8 cellular contexts compared by ENCODE assay signal in genomic region chr17:75753514-75754377, GRCh38. TPM values are rescaled to one million over a fixed set of nuclear protein-coding genes. Genes with fewer than 3 reads are reported as not detected.
DNase-seq lines count a peak whose midpoint lies in the region; ATAC-seq and TF ChIP-seq lines count a peak whose summit lies in the region.

No MANE protein-coding gene starts in this region.

- intact Hi-C loops in lower lobe of right lung (cut with DNase I): no loop called here

- H3K79me2 ChIP-seq in MM.1S (ENCODE audit: low read length): no peaks in the 10 kb centered on the region

- H3K9me3 ChIP-seq in MM.1S (replicated peaks; ENCODE audit: insufficient read depth, low read length) (no peaks in the 10 kb centered on the region), lower lobe of right lung (no peaks in the 10 kb centered on the region)

- H3K9ac ChIP-seq in MM.1S (ENCODE audit: low read length): peak overlapping the region; percentile 83

- H3K27ac ChIP-seq in MM.1S (ENCODE audit: low read length) (no peak overlapping the region), coronary artery (peak overlapping the region in 1 of 2 donors; percentile 50), lower lobe of right lung (peak overlapping the region; percentile 58)

- no peaks in the 10 kb centered on the region for H4K20me1 ChIP-seq in MM.1S (ENCODE audit: insufficient read depth, low read length)

- H3K36me3 ChIP-seq in MM.1S (replicated peaks; ENCODE audit: insufficient read depth, low read length) (no peaks in the 10 kb centered on the region), lower lobe of right lung (peaks cover 57% of the 10 kb centered on the region)

- peak; percentile 94 for DNase-seq in AG20443 (ENCODE audit: low spot score)
- peak; percentile 82 for DNase-seq in MM.1S
- peak; percentile 58 for DNase-seq in activated CD4-positive, alpha-beta T cell treated with anti-CD3 and anti-CD28 coated beads for 1 hour
- no peak for DNase-seq in coronary artery (ENCODE audit: low spot score)
- DNase-seq in lower lobe of right lung: peak; percentile 78
- peak; percentile 41 for DNase-seq in stimulated activated CD8-positive, alpha-beta memory T cell treated with anti-CD3 and anti-CD28 coated beads, Interleukin-15, amount 100 ng/mL, for 1 hour (ENCODE audit: low read depth)
- no peak for DNase-seq in A172 (ENCODE audit: low spot score)

- H3K4me3 ChIP-seq in MM.1S (ENCODE audit: low read length) (peak overlapping the region; percentile 74), coronary artery (peak overlapping the region; percentile 71), lower lobe of right lung (peak overlapping the region; percentile 57)

- H3K9me2 ChIP-seq in MM.1S (replicated peaks; ENCODE audit: insufficient read depth, low read length): no peaks in the 10 kb centered on the region

- no peaks in the 10 kb centered on the region for H3K27me3 ChIP-seq in MM.1S (replicated peaks; ENCODE audit: insufficient read depth, low read length)
- H3K27me3 ChIP-seq in lower lobe of right lung (ENCODE audit: low read depth): no peaks in the 10 kb centered on the region

- TF ChIP-seq CTCF in MM.1S (IDR thresholded peaks at IDR 0.05; ENCODE audit: low read length) (peak; percentile 55), coronary artery (IDR thresholded peaks at IDR 0.05) (peak; percentile 61), lower lobe of right lung (IDR thresholded peaks at IDR 0.05) (peak; percentile 70)

- H3K4me2 ChIP-seq in MM.1S (ENCODE audit: low read depth, low read length): peak overlapping the region; percentile 94

- ATAC-seq in GM19324 (IDR thresholded peaks at IDR 0.05; ENCODE audit: low FRiP score, unreplicated experiment) (peak; percentile 55), lower lobe of right lung (peak; percentile 75 to 82)

- H3K4me1 ChIP-seq in MM.1S (ENCODE audit: low read length) (peaks cover 6% of the 10 kb centered on the region), lower lobe of right lung (peaks cover 24% of the 10 kb centered on the region)

- H3F3A ChIP-seq in MM.1S (ENCODE audit: insufficient read depth, low read length): no peaks in the 10 kb centered on the region

- peak overlapping the region; percentile 94 for H2AFZ ChIP-seq in MM.1S (ENCODE audit: low read length)

RNA-seq across cellular contexts. Expression of gene GALK1, which starts 11.2 kb away (rescaled TPM):
- 34.0 TPM for total RNA-seq in lower lobe of right lung
- 72.7 and 87.5 TPM in 2 replicates for total RNA-seq in A172 (2014; rRNA removed; shearing (Covaris generic))

RNA-seq across cellular contexts. Expression of gene UNK, which starts 30.9 kb away (rescaled TPM):
- 31.1 TPM for total RNA-seq in lower lobe of right lung
- 52.7 and 64.4 TPM in 2 replicates for total RNA-seq in A172 (2014; rRNA removed; shearing (Covaris generic))

RNA-seq across cellular contexts. Expression of gene ITGB4, which starts 32.5 kb away (rescaled TPM):
- total RNA-seq in lower lobe of right lung: 34.7 TPM
- total RNA-seq in A172 (2014; rRNA removed; shearing (Covaris generic)): 15.0 and 15.2 TPM in 2 replicates

Comparison
In these comparisons a context has a peak if more than half of its experiments do, and no peak if none do; other contexts are left out.
1. DNase-seq: peak in AG20443 (single experiment), MM.1S (single experiment), activated CD4-positive, alpha-beta T cell treated with anti-CD3 and anti-CD28 coated beads for 1 hour (single experiment), lower lobe of right lung (single experiment) and stimulated activated CD8-positive, alpha-beta memory T cell treated with anti-CD3 and anti-CD28 coated beads, Interleukin-15, amount 100 ng/mL, for 1 hour (single experiment); none in coronary artery (single experiment) and A172 (single experiment).
2. Peak in every context shown above with its lines, with median percentiles within 50 percentile points of each other: H3K4me3 ChIP-seq and CTCF ChIP-seq.